16 cellular contexts compared by ENCODE assay signal in the genomic region with DNA sequence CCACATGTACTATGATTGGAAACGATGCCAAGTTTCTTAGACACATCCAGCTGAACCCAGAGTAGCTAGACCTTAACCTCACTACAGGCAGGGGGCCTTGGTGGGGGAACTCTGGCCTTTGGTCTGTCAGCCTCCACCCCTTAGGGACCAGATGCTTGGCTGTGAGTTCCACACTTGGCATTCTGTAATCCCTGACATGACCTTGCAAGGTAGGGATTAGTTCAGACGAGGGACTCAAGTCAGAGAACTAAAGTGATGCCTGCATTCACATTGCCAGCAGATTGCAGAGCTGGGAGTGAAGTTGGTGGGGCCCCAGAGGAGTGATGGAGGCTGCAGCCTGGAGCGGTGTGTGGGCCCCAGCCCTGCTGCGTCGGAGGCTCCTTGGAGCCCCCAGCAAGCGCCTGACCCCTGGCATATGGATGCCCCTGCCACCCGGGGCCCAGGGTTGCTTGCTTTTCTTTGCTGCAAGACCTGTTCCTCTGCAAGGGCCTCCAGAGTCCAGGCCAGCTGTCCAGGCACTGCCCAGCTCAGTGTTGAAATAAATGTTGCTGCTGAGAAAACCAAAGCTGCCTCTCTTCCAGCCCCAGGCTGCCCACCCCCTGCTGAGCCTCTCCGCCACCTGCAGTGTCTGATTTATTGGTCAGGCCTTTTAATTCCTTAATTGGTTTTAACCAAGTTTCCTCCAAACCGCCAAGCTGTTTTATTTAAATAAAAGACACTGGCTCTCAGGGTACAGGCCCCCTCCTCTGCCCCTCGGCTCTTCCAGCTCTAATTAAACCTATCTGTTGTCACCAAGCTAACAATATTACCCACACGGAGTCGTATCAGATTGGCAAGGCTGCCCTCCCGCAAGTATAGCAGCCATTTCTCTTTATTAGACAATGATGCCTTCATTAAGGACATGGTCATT. TPM values are rescaled to one million over a fixed set of nuclear protein-coding genes. Genes with fewer than 3 reads are reported as not detected.
DNase-seq lines count a peak whose midpoint lies in the region; ATAC-seq and TF ChIP-seq lines count a peak whose summit lies in the region.
"Had no signal": no experiment of that assay in that cellular context is flagged by ENCODE, and none has a peak within 500 bp of the region (broad histone marks: within the 10 kb centered on the region; RNA-seq: fewer than 3 reads in every experiment).

No MANE protein-coding gene starts in this region.

- peak overlapping the region in 1 of 2 experiments; percentile 43; a peak in 2 of 4 replicates for H3K27ac ChIP-seq in SK-N-SH (ENCODE audit: low read depth in 2 of 2, low read length in 1 of 2)
- no peak overlapping the region for H3K27ac ChIP-seq in hepatocyte
- H3K27ac ChIP-seq in right cardiac atrium (ENCODE audit: low read length) = no peak overlapping the region
- H3K27ac ChIP-seq: SJCRH30 had no signal

- H4K20me1 ChIP-seq in SK-N-SH (ENCODE audit: insufficient read depth) = no peaks in the 10 kb centered on the region
- H4K20me1 ChIP-seq in hepatocyte (ENCODE audit: insufficient read depth, poor library complexity, severe bottlenecking) = no peaks in the 10 kb centered on the region

- no peak for TF ChIP-seq RAD21 in SK-N-SH (IDR thresholded peaks at IDR 0.05; ENCODE audit: low read length)

- H3K4me1 ChIP-seq in SK-N-SH (ENCODE audit: control insufficient read depth in 1 of 2, insufficient read depth in 2 of 2, low read depth in 1 of 2, low read length in 1 of 2) (peaks cover 0 to 48% of the 10 kb centered on the region in 2 experiments; a peak in 2 of 4 replicates), hepatocyte (ENCODE audit: insufficient read depth) (no peaks in the 10 kb centered on the region), right cardiac atrium (ENCODE audit: control insufficient read depth, insufficient read depth, low read length) (no peaks in the 10 kb centered on the region)
- H3K4me1 ChIP-seq: SJCRH30 had no signal

- H3K9me3 ChIP-seq in SK-N-SH = no peaks in the 10 kb centered on the region
- H3K9me3 ChIP-seq in hepatocyte (ENCODE audit: low read depth) = no peaks in the 10 kb centered on the region
- H3K9me3 ChIP-seq in right cardiac atrium (ENCODE audit: control insufficient read depth, low read length) = no peaks in the 10 kb centered on the region
- H3K9me3 ChIP-seq: SJCRH30 had no signal

- 25% methylated on average over 11 of the region's 13 CpGs for WGBS in SK-N-SH (ENCODE audit: low lambda C conversion rate)
- 78% methylated on average over 13 of the region's 13 CpGs for WGBS in hepatocyte (ENCODE audit: low lambda C conversion rate, missing lambda C conversion rate)
- 64% methylated on average over 13 of the region's 13 CpGs for WGBS in right cardiac atrium

- TF ChIP-seq EP300 in SK-N-SH (IDR thresholded peaks at IDR 0.05; ENCODE audit: borderline replicate concordance in 1 of 2, low read depth in 1 of 2, low read length in 1 of 2) = peak in 1 of 2 experiments; percentile 51; a peak in 1 of 4 replicates

- POLR2A ChIA-PET in SK-N-SH (lab: Yijun Ruan, JAX) = interaction anchor here (0.8 kb wide), 1 partner anchor 18 kb away, joined by 4 read pairs; no protein-coding TSS in a partner anchor

- peak; percentile 51 for DNase-seq in SK-N-SH
- peak; percentile 96 for DNase-seq in NCI-H82 (lab: John Stamatoyannopoulos, UW)
- peak; percentile 38 for DNase-seq in myocyte (ENCODE audit: low read depth)
- DNase-seq in hepatocyte (ENCODE audit: low spot score) = no peak
- no peak for DNase-seq in amniotic stem cell (lab: John Stamatoyannopoulos, UW)
- DNase-seq in right cardiac atrium = no peak
- DNase-seq: C1 segment of cervical spinal cord; CD8-positive, alpha-beta memory T cell; KG1; NCI-H1436 treated with DMSO at 0.1 percent for 48 hours; NCI-H2081; NCI-H2171 treated with DMSO at 0.1 percent for 48 hours; NCI-H446; SJCRH30 had no signal

- H3K27me3 ChIP-seq in SK-N-SH (ENCODE audit: insufficient read depth) (no peaks in the 10 kb centered on the region), hepatocyte (peaks cover 49% of the 10 kb centered on the region), right cardiac atrium (ENCODE audit: control insufficient read depth, insufficient read depth) (no peaks in the 10 kb centered on the region)

- H3K9me2 ChIP-seq in SK-N-SH = no peaks in the 10 kb centered on the region
- no peaks in the 10 kb centered on the region for H3K9me2 ChIP-seq in hepatocyte (replicated peaks; ENCODE audit: insufficient read depth)

- CTCF ChIA-PET in SK-N-SH (lab: Yijun Ruan, JAX) = interaction anchor here (0.8 to 2.7 kb wide), 8 partner anchors 11 to 220 kb away, joined by 3 to 12 read pairs (median 4); no protein-coding TSS in a partner anchor

- H3K9ac ChIP-seq in SK-N-SH = no peak overlapping the region

- no peaks in the 10 kb centered on the region for H3F3A ChIP-seq in SK-N-SH (replicated peaks; ENCODE audit: insufficient read depth)

- ATAC-seq in SK-N-SH treated with all-trans-retinoic acid at 6 μM for 48 hours (no peak), right cardiac atrium (no peak)

- H3K4me2 ChIP-seq in SK-N-SH = no peak overlapping the region
- no peak overlapping the region for H3K4me2 ChIP-seq in hepatocyte

- H3K79me2 ChIP-seq in SK-N-SH (ENCODE audit: insufficient read depth) = no peaks in the 10 kb centered on the region
- no peaks in the 10 kb centered on the region for H3K79me2 ChIP-seq in hepatocyte

- H3K4me3 ChIP-seq in SK-N-SH (ENCODE audit: low read depth in 2 of 2, low read length in 1 of 2) (no peak overlapping the region), hepatocyte (no peak overlapping the region), right cardiac atrium (ENCODE audit: low read length) (no peak overlapping the region)
- H3K4me3 ChIP-seq: SJCRH30 had no signal

- TF ChIP-seq CTCF in SK-N-SH (IDR thresholded peaks at IDR 0.05) = no peak
- TF ChIP-seq CTCF in hepatocyte (IDR thresholded peaks at IDR 0.05; ENCODE audit: poor library complexity) = no peak

- no peak overlapping the region for H2AFZ ChIP-seq in SK-N-SH (ENCODE audit: low read depth)
- no peak overlapping the region for H2AFZ ChIP-seq in hepatocyte

- intact Hi-C loops in right cardiac atrium (cut with DNase I) = no loop called here

- H3K36me3 ChIP-seq in SK-N-SH (replicated peaks in 1 of 2; ENCODE audit: control insufficient read depth in 1 of 2, insufficient read depth in 2 of 2, low read length in 1 of 2) (no peaks in the 10 kb centered on the region), hepatocyte (replicated peaks; ENCODE audit: insufficient read depth, low read depth) (no peaks in the 10 kb centered on the region)
- H3K36me3 ChIP-seq: SJCRH30 had no signal

TF ChIP-seq in SK-N-SH, 30 proteins besides CTCF, POLR2A, EP300 and RAD21:
- peak; percentile 26; the same call in 1 of the 2 replicates for TF ChIP-seq RCOR1 (IDR thresholded peaks at IDR 0.05; ENCODE audit: low read length)
- no peak for TF ChIP-seq FOXJ3 (CRISPR knock-in tag; IDR thresholded peaks at IDR 0.05)
- TF ChIP-seq JUND (IDR thresholded peaks at IDR 0.05) = no peak
- peak; percentile 72 for TF ChIP-seq GATA2 (CRISPR knock-in tag; IDR thresholded peaks at IDR 0.05)

TF ChIP-seq in SK-N-SH treated with all-trans-retinoic acid at 6 μM for 48 hours, 23 proteins besides CTCF, POLR2A, EP300 and RAD21:
- TF ChIP-seq, protein P1, sequence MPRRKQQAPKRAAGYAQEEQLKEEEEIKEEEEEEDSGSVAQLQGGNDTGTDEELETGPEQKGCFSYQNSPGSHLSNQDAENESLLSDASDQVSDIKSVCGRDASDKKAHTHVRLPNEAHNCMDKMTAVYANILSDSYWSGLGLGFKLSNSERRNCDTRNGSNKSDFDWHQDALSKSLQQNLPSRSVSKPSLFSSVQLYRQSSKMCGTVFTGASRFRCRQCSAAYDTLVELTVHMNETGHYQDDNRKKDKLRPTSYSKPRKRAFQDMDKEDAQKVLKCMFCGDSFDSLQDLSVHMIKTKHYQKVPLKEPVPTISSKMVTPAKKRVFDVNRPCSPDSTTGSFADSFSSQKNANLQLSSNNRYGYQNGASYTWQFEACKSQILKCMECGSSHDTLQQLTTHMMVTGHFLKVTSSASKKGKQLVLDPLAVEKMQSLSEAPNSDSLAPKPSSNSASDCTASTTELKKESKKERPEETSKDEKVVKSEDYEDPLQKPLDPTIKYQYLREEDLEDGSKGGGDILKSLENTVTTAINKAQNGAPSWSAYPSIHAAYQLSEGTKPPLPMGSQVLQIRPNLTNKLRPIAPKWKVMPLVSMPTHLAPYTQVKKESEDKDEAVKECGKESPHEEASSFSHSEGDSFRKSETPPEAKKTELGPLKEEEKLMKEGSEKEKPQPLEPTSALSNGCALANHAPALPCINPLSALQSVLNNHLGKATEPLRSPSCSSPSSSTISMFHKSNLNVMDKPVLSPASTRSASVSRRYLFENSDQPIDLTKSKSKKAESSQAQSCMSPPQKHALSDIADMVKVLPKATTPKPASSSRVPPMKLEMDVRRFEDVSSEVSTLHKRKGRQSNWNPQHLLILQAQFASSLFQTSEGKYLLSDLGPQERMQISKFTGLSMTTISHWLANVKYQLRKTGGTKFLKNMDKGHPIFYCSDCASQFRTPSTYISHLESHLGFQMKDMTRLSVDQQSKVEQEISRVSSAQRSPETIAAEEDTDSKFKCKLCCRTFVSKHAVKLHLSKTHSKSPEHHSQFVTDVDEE (CRISPR knock-in tag; IDR thresholded peaks at IDR 0.05) = no peak
- TF ChIP-seq ESRRG (CRISPR knock-in tag; IDR thresholded peaks at IDR 0.05) = no peak
- TF ChIP-seq TCF4 (CRISPR knock-in tag; IDR thresholded peaks at IDR 0.05; ENCODE audit: borderline replicate concordance) = no peak
- TF ChIP-seq, protein P2, sequence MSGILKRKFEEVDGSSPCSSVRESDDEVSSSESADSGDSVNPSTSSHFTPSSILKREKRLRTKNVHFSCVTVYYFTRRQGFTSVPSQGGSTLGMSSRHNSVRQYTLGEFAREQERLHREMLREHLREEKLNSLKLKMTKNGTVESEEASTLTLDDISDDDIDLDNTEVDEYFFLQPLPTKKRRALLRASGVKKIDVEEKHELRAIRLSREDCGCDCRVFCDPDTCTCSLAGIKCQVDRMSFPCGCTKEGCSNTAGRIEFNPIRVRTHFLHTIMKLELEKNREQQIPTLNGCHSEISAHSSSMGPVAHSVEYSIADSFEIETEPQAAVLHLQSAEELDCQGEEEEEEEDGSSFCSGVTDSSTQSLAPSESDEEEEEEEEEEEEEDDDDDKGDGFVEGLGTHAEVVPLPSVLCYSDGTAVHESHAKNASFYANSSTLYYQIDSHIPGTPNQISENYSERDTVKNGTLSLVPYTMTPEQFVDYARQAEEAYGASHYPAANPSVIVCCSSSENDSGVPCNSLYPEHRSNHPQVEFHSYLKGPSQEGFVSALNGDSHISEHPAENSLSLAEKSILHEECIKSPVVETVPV (CRISPR knock-in tag; IDR thresholded peaks at IDR 0.05) = no peak
- no peak for TF ChIP-seq BACH2 (CRISPR knock-in tag; IDR thresholded peaks at IDR 0.05; ENCODE audit: borderline replicate concordance)
- no peak for TF ChIP-seq ZNF8 (CRISPR knock-in tag; IDR thresholded peaks at IDR 0.05)
- TF ChIP-seq ZFP30 (CRISPR knock-in tag; IDR thresholded peaks at IDR 0.05) = no peak

RNA-seq across cellular contexts. Expression of a gene that starts 4.7 kb away (rescaled TPM):
- polyA plus RNA-seq in SK-N-SH (2012; rRNA removed) (0.41 and 1.2 TPM in 2 replicates), hepatocyte (2.2 and 5.5 TPM in 2 replicates), right cardiac atrium (3.8 TPM)
- 0.67 and 1.2 TPM in 2 replicates for polyA plus RNA-seq in SK-N-SH (2012; cell fraction: cytosol; rRNA removed)
- 0.57 and 0.69 TPM in 2 replicates for polyA plus RNA-seq in SK-N-SH (2012; cell fraction: nucleus; rRNA removed)
- total RNA-seq in myocyte (121 and 170 TPM in 2 replicates), hepatocyte (3.0 TPM in 2 replicates), right cardiac atrium (1 to 10 TPM in 3 of 4 donors, under 1 TPM in 1; 0.99 to 3.7 (median 2.5) TPM)
- polyA plus RNA-seq in myocyte (2012) = 4.1 TPM
- total RNA-seq: CD8-positive, alpha-beta memory T cell; M059J; SJCRH30 had no signal

Comparison
In these comparisons a context has a peak if more than half of its experiments do, and no peak if none do; other contexts are left out.
1. DNase-seq: peak in SK-N-SH (single experiment), NCI-H82 (single experiment) and myocyte (single experiment); none in hepatocyte (single experiment), amniotic stem cell (single experiment) and right cardiac atrium (0 of 3).
2. RNA of a gene that starts 4.7 kb away (total RNA-seq): 121 to 170 TPM in myocyte; 0.99 to 3.7 TPM in right cardiac atrium and 3.0 TPM in hepatocyte; every median in the first group is over 10 times any median in the second.